ENCODE assay signal across 24 cellular contexts in the genomic region with DNA sequence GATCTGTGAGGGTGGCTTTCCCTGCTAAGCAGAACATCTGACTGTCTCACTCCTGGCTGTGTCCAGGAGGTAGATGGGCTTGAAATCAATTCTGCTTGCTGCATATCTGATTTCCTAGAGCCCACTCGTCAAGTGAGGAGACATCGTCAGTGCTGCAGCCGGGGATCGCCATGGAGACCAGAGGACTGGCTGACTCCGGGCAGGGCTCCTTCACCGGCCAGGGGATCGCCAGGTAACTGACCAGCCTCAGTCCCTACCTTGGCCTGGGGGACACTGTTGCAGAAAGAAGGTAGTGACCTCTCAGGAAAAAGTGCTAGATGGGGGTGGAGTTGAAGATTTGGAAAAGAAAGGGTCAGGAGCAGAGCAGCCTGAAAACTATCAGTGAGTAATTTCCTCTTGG. TPM values are rescaled to one million over a fixed set of nuclear protein-coding genes. Genes with fewer than 3 reads are reported as not detected.
"Had no signal": no experiment of that assay in that cellular context is flagged by ENCODE, and none has a peak within 500 bp of the region (broad histone marks: within the 10 kb centered on the region; RNA-seq: fewer than 3 reads in every experiment).

No MANE protein-coding gene starts in this region.

- H3K27me3 ChIP-seq: breast epithelium, dorsolateral prefrontal cortex, neural progenitor cell, ovary, right atrium auricular region, testis, vagina had no signal

- H3K27ac ChIP-seq: breast epithelium, esophagus muscularis mucosa, neural progenitor cell, ovary, psoas muscle, right atrium auricular region, spleen, testis, vagina had no signal

- ATAC-seq: activated naive CD4-positive, alpha-beta T cell treated with anti-CD3 and anti-CD28 coated beads, Interleukin-2, amount 50 U/mL, for 72 hours; activated T-helper 17 cell treated with anti-CD3 and anti-CD28 coated beads, Interleukin-2, amount 50 U/mL, for 72 hours; mucosa of descending colon; psoas muscle had no signal

- H3K4me1 Mint-ChIP-seq: activated CD4-positive, alpha-beta memory T cell treated with anti-CD3 and anti-CD28 coated beads, Interleukin-2, amount 10 ng/mL, durations not matched to agents 7 days and 5 days; activated CD4-positive, alpha-beta T cell treated with anti-CD3 and anti-CD28 coated beads, Interleukin-2, amount 10 ng/mL, durations not matched to agents 24 days and 14 days; activated T-helper 17 cell treated with anti-CD3 and anti-CD28 coated beads, Interleukin-2, amount 50 U/mL, for 72 hours; central memory CD8-positive, alpha-beta T cell had no signal

- DNase-seq: activated CD4-positive, alpha-beta memory T cell treated with anti-CD3 and anti-CD28 coated beads, Interleukin-2, amount 10 ng/mL, durations not matched to agents 7 days and 5 days; activated CD4-positive, alpha-beta T cell treated with anti-CD3 and anti-CD28 coated beads, Interleukin-2, amount 10 ng/mL, durations not matched to agents 24 days and 14 days; activated T-cell treated with anti-CD3 and anti-CD28 coated beads, Interleukin-2, amount 50 U/mL, for 24 hours; dorsolateral prefrontal cortex; mesenchymal stem cell; mucosa of descending colon; ovary; psoas muscle; spleen; stimulated activated CD4-positive, alpha-beta T cell treated with anti-CD3 and anti-CD28 coated beads, Interleukin-4, amount 100 ng/mL, for 1 hour; stimulated activated naive CD4-positive, alpha-beta T cell; testis; trophoblast cell had no signal

- H3K36me3 Mint-ChIP-seq: activated naive CD4-positive, alpha-beta T cell treated with anti-CD3 and anti-CD28 coated beads, Interleukin-2, amount 50 U/mL, for 72 hours; neural progenitor cell had no signal

- H3K9me3 Mint-ChIP-seq: activated CD4-positive, alpha-beta memory T cell treated with anti-CD3 and anti-CD28 coated beads, Interleukin-2, amount 10 ng/mL, durations not matched to agents 7 days and 5 days; activated CD4-positive, alpha-beta T cell treated with anti-CD3 and anti-CD28 coated beads, Interleukin-2, amount 10 ng/mL, durations not matched to agents 24 days and 14 days; activated naive CD4-positive, alpha-beta T cell treated with anti-CD3 and anti-CD28 coated beads, Interleukin-2, amount 50 U/mL, for 72 hours; activated T-cell treated with anti-CD3 and anti-CD28 coated beads, Interleukin-2, amount 50 U/mL, for 24 hours; activated T-helper 17 cell treated with anti-CD3 and anti-CD28 coated beads, Interleukin-2, amount 50 U/mL, for 72 hours; central memory CD8-positive, alpha-beta T cell; neural progenitor cell; T-helper 1 cell treated with Interleukin-12 subunit alpha and Interleukin-12 subunit beta and Interleukin-4 antibody, amounts not matched to agents 30 μg/mL and 1 μg/mL, for 36 hours had no signal

- H3K36me3 ChIP-seq: breast epithelium, esophagus muscularis mucosa, neural progenitor cell, ovary, right atrium auricular region, spleen, vagina had no signal

- H3K4me3 Mint-ChIP-seq: activated CD4-positive, alpha-beta memory T cell treated with anti-CD3 and anti-CD28 coated beads, Interleukin-2, amount 10 ng/mL, durations not matched to agents 7 days and 5 days; activated CD4-positive, alpha-beta T cell treated with anti-CD3 and anti-CD28 coated beads, Interleukin-2, amount 10 ng/mL, durations not matched to agents 24 days and 14 days; activated T-cell treated with anti-CD3 and anti-CD28 coated beads, Interleukin-2, amount 50 U/mL, for 24 hours; activated T-helper 17 cell treated with anti-CD3 and anti-CD28 coated beads, Interleukin-2, amount 50 U/mL, for 72 hours; central memory CD8-positive, alpha-beta T cell; T-helper 1 cell treated with Interleukin-12 subunit alpha and Interleukin-12 subunit beta and Interleukin-4 antibody, amounts not matched to agents 30 μg/mL and 1 μg/mL, for 36 hours had no signal

- H3K27ac Mint-ChIP-seq: activated CD4-positive, alpha-beta memory T cell treated with anti-CD3 and anti-CD28 coated beads, Interleukin-2, amount 10 ng/mL, durations not matched to agents 7 days and 5 days; activated CD4-positive, alpha-beta T cell treated with anti-CD3 and anti-CD28 coated beads, Interleukin-2, amount 10 ng/mL, durations not matched to agents 24 days and 14 days; activated naive CD4-positive, alpha-beta T cell treated with anti-CD3 and anti-CD28 coated beads, Interleukin-2, amount 50 U/mL, for 72 hours; activated T-cell treated with anti-CD3 and anti-CD28 coated beads, Interleukin-2, amount 50 U/mL, for 24 hours; activated T-helper 17 cell treated with anti-CD3 and anti-CD28 coated beads, Interleukin-2, amount 50 U/mL, for 72 hours; T-helper 1 cell treated with Interleukin-12 subunit alpha and Interleukin-12 subunit beta and Interleukin-4 antibody, amounts not matched to agents 30 μg/mL and 1 μg/mL, for 36 hours had no signal

- H3K4me3 ChIP-seq: breast epithelium, dorsolateral prefrontal cortex, esophagus muscularis mucosa, mucosa of descending colon, neural progenitor cell, ovary, psoas muscle, right atrium auricular region, spleen, testis, vagina had no signal

- H3K9ac ChIP-seq: neural progenitor cell had no signal

- H3K4me1 ChIP-seq: psoas muscle, vagina had no signal

- H3K9me3 ChIP-seq: breast epithelium, esophagus muscularis mucosa, mucosa of descending colon, ovary, psoas muscle, right atrium auricular region, spleen, testis, vagina had no signal

RNA-seq across cellular contexts. Expression of a gene that starts 31.3 kb away (rescaled TPM):
- total RNA-seq: activated CD4-positive, alpha-beta memory T cell treated with anti-CD3 and anti-CD28 coated beads, Interleukin-2, amount 10 ng/mL, durations not matched to agents 7 days and 5 days; activated CD4-positive, alpha-beta T cell treated with anti-CD3 and anti-CD28 coated beads, Interleukin-2, amount 10 ng/mL, durations not matched to agents 24 days and 14 days; activated naive CD4-positive, alpha-beta T cell treated with anti-CD3 and anti-CD28 coated beads, Interleukin-2, amount 50 U/mL, for 72 hours; activated T-helper 17 cell treated with anti-CD3 and anti-CD28 coated beads, Interleukin-2, amount 50 U/mL, for 72 hours; astrocyte; lower leg skin; psoas muscle; right atrium auricular region; spleen; vagina had no signal
